In the genomic region with DNA sequence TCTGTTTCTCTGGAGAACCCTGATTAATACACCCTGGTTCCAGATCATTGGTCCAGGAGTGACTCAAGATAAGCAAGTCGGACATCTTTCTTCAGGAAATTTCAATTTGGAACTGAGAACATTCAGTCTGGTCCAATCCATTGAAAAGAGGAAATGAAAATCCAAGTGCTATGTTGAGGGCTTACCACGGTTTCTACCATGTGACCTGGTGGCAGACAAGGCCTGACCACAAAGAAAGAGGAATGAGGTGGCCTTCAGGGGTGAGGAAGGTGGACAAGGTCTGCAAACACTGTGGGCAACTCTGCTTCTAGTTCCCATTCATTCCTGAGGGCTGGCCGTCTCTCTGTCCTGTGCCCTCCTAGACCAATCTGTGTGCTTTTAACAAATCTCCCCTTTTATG, we compare ENCODE assay signal across 12 cellular contexts.
DNase-seq lines count a peak whose midpoint lies in the region; ATAC-seq and TF ChIP-seq lines count a peak whose summit lies in the region.
"Had no signal": no experiment of that assay in that cellular context is flagged by ENCODE, and none has a peak within 500 bp of the region (broad histone marks: within the 10 kb centered on the region; RNA-seq: fewer than 3 reads in every experiment).

No MANE protein-coding gene starts in this region.

- peaks cover 2% of the 10 kb centered on the region for H3K27me3 Mint-ChIP-seq in neural progenitor cell (ENCODE audit: insufficient read depth, low read depth)
- H3K27me3 Mint-ChIP-seq in MCF 10A (ENCODE audit: insufficient read depth, unreplicated experiment) = no peaks in the 10 kb centered on the region

- no peaks in the 10 kb centered on the region for H3K9me3 ChIP-seq in neural progenitor cell (ENCODE audit: low read depth)

- H3K27me3 ChIP-seq in neural progenitor cell = no peaks in the 10 kb centered on the region
- no peaks in the 10 kb centered on the region for H3K27me3 ChIP-seq in dorsolateral prefrontal cortex

- H3F3A ChIP-seq in neural progenitor cell (ENCODE audit: low read depth) = no peaks in the 10 kb centered on the region

- H3K27ac Mint-ChIP-seq in neural progenitor cell = no peak overlapping the region
- no peak overlapping the region for H3K27ac Mint-ChIP-seq in MCF 10A (ENCODE audit: low read depth, unreplicated experiment)
- H3K27ac Mint-ChIP-seq: nephron progenitor cell had no signal

- no peak overlapping the region for H3K4me2 ChIP-seq in neural progenitor cell

- H3K4me1 ChIP-seq in neural progenitor cell = no peaks in the 10 kb centered on the region

- POLR2A ChIA-PET in MCF 10A (lab: Yijun Ruan, JAX) = no interaction called here

- no peak overlapping the region for H3K9ac ChIP-seq in neural progenitor cell

- H3K36me3 Mint-ChIP-seq in neural progenitor cell (no peaks in the 10 kb centered on the region), MCF 10A (ENCODE audit: insufficient read depth, unreplicated experiment) (no peaks in the 10 kb centered on the region)

- H3K4me1 Mint-ChIP-seq in neural progenitor cell (no peaks in the 10 kb centered on the region), MCF 10A (ENCODE audit: insufficient read depth, unreplicated experiment) (no peaks in the 10 kb centered on the region)

- intact Hi-C loops in dorsolateral prefrontal cortex (cut with DNase I) = no loop called here
- intact Hi-C loops in MCF 10A (cut with micrococcal nuclease) = no loop called here

- no peak overlapping the region for H3K4me3 Mint-ChIP-seq in neural progenitor cell
- H3K4me3 Mint-ChIP-seq in MCF 10A (ENCODE audit: unreplicated experiment) = no peak overlapping the region
- H3K4me3 Mint-ChIP-seq: nephron progenitor cell had no signal

- TF ChIP-seq CTCF in GM13976 (IDR thresholded peaks at IDR 0.05; ENCODE audit: borderline replicate concordance, control extremely low read depth, extremely low read depth, insufficient read depth, missing control alignments) (no peak), neural progenitor cell (IDR thresholded peaks at IDR 0.05) (no peak), dorsolateral prefrontal cortex (IDR thresholded peaks at IDR 0.05 in 54 of 56, conservative IDR thresholded peaks at IDR 0.05 in 2 of 56; ENCODE audit: low read depth in 1 of 56, partially characterized antibody in 56 of 56) (no peak), MCF 10A (IDR thresholded peaks at IDR 0.05; ENCODE audit: unreplicated experiment) (no peak)

- CTCF ChIA-PET in MCF 10A (lab: Yijun Ruan, JAX) = interaction anchor here (0.6 to 1.0 kb wide), 2 partner anchors 14 to 72 kb away, joined by 3 read pairs; no protein-coding TSS in a partner anchor

- DNase-seq in GM13976 (ENCODE audit: low spot score) (peak; percentile 17), OCI-M1 (lab: John Stamatoyannopoulos, UW) (peak; percentile 87), neural progenitor cell (ENCODE audit: low spot score) (no peak), NCI-H1417 (lab: John Stamatoyannopoulos, UW) (no peak), dorsolateral prefrontal cortex (no peak), MCF 10A (ENCODE audit: unreplicated experiment) (no peak)
- DNase-seq: activated CD8-positive, alpha-beta memory T cell treated with anti-CD3 and anti-CD28 coated beads, Interleukin-2, amount 50 U/mL, for 4 hours; NCI-H1092 treated with DMSO at 0.1 percent for 48 hours; nephron progenitor cell; stimulated activated CD4-positive, alpha-beta T cell treated with anti-CD3 and anti-CD28 coated beads, Interleukin-4, amount 100 ng/mL, for 4 hours had no signal

- no peaks in the 10 kb centered on the region for H3K79me2 ChIP-seq in neural progenitor cell (ENCODE audit: low read depth)

- BruUV-seq in MCF 10A (replicated peaks; lab: Mats Ljungman, UMichigan) = no TSS peak

- H2AFZ ChIP-seq in neural progenitor cell (replicated peaks) = no peak overlapping the region

- peaks cover 2% of the 10 kb centered on the region for H3K9me3 Mint-ChIP-seq in neural progenitor cell
- H3K9me3 Mint-ChIP-seq in MCF 10A (ENCODE audit: unreplicated experiment) = peaks cover 7% of the 10 kb centered on the region
- H3K9me3 Mint-ChIP-seq: nephron progenitor cell had no signal

- no peaks in the 10 kb centered on the region for H4K20me1 ChIP-seq in neural progenitor cell (ENCODE audit: low read depth)

- ATAC-seq in GM21381 (IDR thresholded peaks at IDR 0.05; ENCODE audit: unreplicated experiment) (peak; percentile 95), HG03097 (IDR thresholded peaks at IDR 0.05; ENCODE audit: low FRiP score, unreplicated experiment) (peak; percentile 95)

- no peaks in the 10 kb centered on the region for H3K36me3 ChIP-seq in neural progenitor cell

- H3K4me3 ChIP-seq in neural progenitor cell = no peak overlapping the region
- no peak overlapping the region for H3K4me3 ChIP-seq in dorsolateral prefrontal cortex

- in situ Hi-C loops in GM13976 (cut with MboI; ENCODE audit: low sequenced_read_pairs, unreplicated experiment) = no loop called here

- H3K27ac ChIP-seq in neural progenitor cell (no peak overlapping the region), dorsolateral prefrontal cortex (no peak overlapping the region)

Comparison
In these comparisons a context has a peak if more than half of its experiments do, and no peak if none do; other contexts are left out.
1. DNase-seq: peak in GM13976 (single experiment) and OCI-M1 (single experiment); none in neural progenitor cell (single experiment), NCI-H1417 (0 of 3), dorsolateral prefrontal cortex (0 of 10) and MCF 10A (single experiment).